In the genomic region with DNA sequence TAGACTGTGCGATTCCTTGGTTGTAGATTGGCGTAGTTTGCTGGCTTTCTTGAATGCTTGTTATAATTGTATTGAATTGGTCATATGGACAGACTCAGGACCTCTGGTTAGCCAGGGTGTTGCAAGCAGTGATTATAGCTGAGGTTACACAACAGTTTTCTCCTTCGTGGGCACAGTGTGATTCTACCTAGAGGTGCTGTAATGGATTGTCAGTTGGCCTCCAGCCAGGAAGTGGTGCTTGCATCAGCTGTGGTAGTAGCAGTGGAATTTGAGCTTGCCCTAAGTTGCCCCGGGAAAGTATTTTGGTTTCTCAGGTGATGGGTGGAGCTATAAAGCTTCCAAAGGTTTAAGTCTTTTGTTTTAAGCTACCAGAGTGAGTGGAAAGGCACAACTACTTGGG, we compare ENCODE assay signal across 19 cellular contexts. TPM values are rescaled to one million over a fixed set of nuclear protein-coding genes. Genes with fewer than 3 reads are reported as not detected.
"Had no signal": no experiment of that assay in that cellular context is flagged by ENCODE, and none has a peak within 500 bp of the region (broad histone marks: within the 10 kb centered on the region; RNA-seq: fewer than 3 reads in every experiment).

No MANE protein-coding gene starts in this region.

- H3K27me3 ChIP-seq: body of pancreas, left lung, suprapubic skin, upper lobe of right lung had no signal

- DNase-seq: activated CD4-positive, alpha-beta T cell treated with anti-CD3 and anti-CD28 coated beads, Interleukin-2, amount 50 U/mL, for 48 hours; activated CD4-positive, CD25-positive, alpha-beta regulatory T cell treated with anti-CD3 and anti-CD28 coated beads, Interleukin-2, amount 50 U/mL, for 72 hours; activated CD8-positive, alpha-beta memory T cell treated with anti-CD3 and anti-CD28 coated beads, Interleukin-2, amount 10 ng/mL, durations not matched to agents 7 days and 5 days; activated effector memory CD4-positive, alpha-beta T cell treated with anti-CD3 and anti-CD28 coated beads, Interleukin-2, amount 50 U/mL, for 16 hours; activated T-cell treated with anti-CD3 and anti-CD28 coated beads, Interleukin-2, amount 50 U/mL, for 24 hours; amniotic stem cell; body of pancreas; cerebellar nuclear complex; dermis blood vessel endothelial cell; left lung; occipital lobe; stimulated activated CD4-positive, alpha-beta T cell treated with anti-CD3 and anti-CD28 coated beads, Interleukin-12 subunit alpha, Interleukin-12 subunit beta, amount 100 ng/mL, for 4 hours; stimulated activated naive CD8-positive, alpha-beta T cell treated with anti-CD3 and anti-CD28 coated beads, Interleukin-15, Interleukin-2, amounts not matched to agents 100 U/mL and 50 U/mL, for 24 hours; T-helper 17 cell; upper lobe of right lung had no signal

- H3K4me1 ChIP-seq: body of pancreas, left lung, prostate gland, suprapubic skin, upper lobe of right lung had no signal

- ATAC-seq: activated CD8-positive, alpha-beta memory T cell treated with anti-CD3 and anti-CD28 coated beads, Interleukin-2, amount 10 ng/mL, durations not matched to agents 7 days and 5 days; activated naive CD4-positive, alpha-beta T cell treated with anti-CD3 and anti-CD28 coated beads, Interleukin-2, amount 50 U/mL, for 72 hours; body of pancreas; esophagus mucosa; left lung; stimulated activated naive CD8-positive, alpha-beta T cell treated with anti-CD3 and anti-CD28 coated beads, Interleukin-15, Interleukin-2, amounts not matched to agents 100 U/mL and 50 U/mL, for 24 hours; T-helper 17 cell; upper lobe of right lung had no signal

- H3K4me3 ChIP-seq: body of pancreas, left lung, prostate gland, suprapubic skin, upper lobe of right lung had no signal

- H3K27ac ChIP-seq: body of pancreas, left lung, prostate gland, suprapubic skin, upper lobe of right lung had no signal

- H3K9me3 ChIP-seq: body of pancreas, prostate gland, upper lobe of right lung had no signal

- H3K36me3 ChIP-seq: left lung, prostate gland, suprapubic skin, upper lobe of right lung had no signal

RNA-seq across cellular contexts. Expression of a gene that starts 23.1 kb away (rescaled TPM):
- total RNA-seq: activated CD8-positive, alpha-beta memory T cell treated with anti-CD3 and anti-CD28 coated beads, Interleukin-2, amount 10 ng/mL, durations not matched to agents 7 days and 5 days; activated naive CD4-positive, alpha-beta T cell treated with anti-CD3 and anti-CD28 coated beads, Interleukin-2, amount 50 U/mL, for 72 hours; body of pancreas; dermis blood vessel endothelial cell; esophagus mucosa; left lung; prostate gland; suprapubic skin; T-helper 17 cell; upper lobe of right lung had no signal
